Comparison of ENCODE assay signal across 9 cellular contexts in the genomic region with DNA sequence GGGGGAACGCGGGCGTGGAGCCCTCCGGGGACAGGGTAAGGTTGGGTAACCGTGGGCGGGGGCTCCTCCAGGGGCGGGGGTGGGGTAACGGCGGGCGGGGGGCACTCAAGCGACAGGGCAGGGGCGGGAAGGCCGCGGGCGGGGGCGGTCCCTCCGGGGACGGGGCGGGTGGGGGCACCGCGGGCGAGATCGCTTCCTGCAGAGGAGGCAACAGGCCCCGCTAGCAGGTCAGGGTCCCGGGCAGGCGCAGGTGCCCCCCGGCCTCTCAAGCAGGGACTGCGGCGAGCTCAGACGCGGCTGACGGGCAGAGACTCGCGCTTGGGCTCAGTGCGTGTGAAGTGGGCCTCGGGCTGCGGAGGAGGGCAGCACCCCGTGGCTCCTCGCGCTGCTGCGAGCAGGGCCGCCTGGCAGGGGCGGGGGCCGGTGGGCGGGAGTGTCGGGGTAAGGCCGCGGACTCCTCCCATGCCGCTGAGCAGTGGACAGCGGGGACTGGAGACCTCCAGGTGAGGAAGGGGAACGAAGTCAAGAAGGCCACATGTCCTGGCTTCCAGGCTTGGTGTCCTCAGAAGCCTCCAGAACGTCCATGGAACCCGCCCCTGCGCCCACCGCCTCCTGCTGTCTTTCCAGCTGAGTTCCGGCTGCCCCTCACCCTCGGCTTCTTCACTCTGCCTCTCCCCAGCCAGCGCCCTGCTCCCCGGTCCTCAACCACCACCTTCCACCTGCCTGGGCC. TPM values are rescaled to one million over a fixed set of nuclear protein-coding genes. Genes with fewer than 3 reads are reported as not detected.
A peak's percentile ranks its signal among the peaks of the same experiment; 100 is the strongest.
DNase-seq lines count a peak whose midpoint lies in the region; ATAC-seq and TF ChIP-seq lines count a peak whose summit lies in the region.
"Had no signal": no experiment of that assay in that cellular context is flagged by ENCODE, and none has a peak within 500 bp of the region (broad histone marks: within the 10 kb centered on the region; RNA-seq: fewer than 3 reads in every experiment).

No MANE protein-coding gene starts in this region.

- H3K36me3 ChIP-seq in HAP-1 (replicated peaks) (peaks cover 4% of the 10 kb centered on the region), duodenal mucosa (ENCODE audit: control insufficient read depth in 1 of 2, insufficient read depth in 2 of 2, low read length in 2 of 2) (no peaks in the 10 kb centered on the region), lung (ENCODE audit: control insufficient read depth in 2 of 2, insufficient read depth in 2 of 2, low read length in 2 of 2) (peaks cover 0 to 1% of the 10 kb centered on the region in 2 donors)

- in situ Hi-C loops in HAP-1 (cut with MboI; ENCODE audit: low sequenced_read_pairs), result no loop called here

- H3K4me3 ChIP-seq in HAP-1 (peak overlapping the region; percentile 51), duodenal mucosa (ENCODE audit: low read depth in 1 of 2, low read length in 2 of 2) (peak overlapping the region; percentile 76 to 83), lung (peak overlapping the region; percentile 44)

- H3K4me1 ChIP-seq in HAP-1, result peaks cover 19% of the 10 kb centered on the region
- H3K4me1 ChIP-seq in duodenal mucosa (ENCODE audit: control insufficient read depth in 1 of 2, insufficient read depth in 2 of 2, low read length in 2 of 2), result peaks cover 50 to 54% of the 10 kb centered on the region in 2 donors
- peaks cover 6 to 28% of the 10 kb centered on the region in 2 donors for H3K4me1 ChIP-seq in lung (ENCODE audit: control insufficient read depth in 2 of 2, insufficient read depth in 2 of 2, low read length in 2 of 2)

- DNase-seq in DMS79 (lab: John Stamatoyannopoulos, UW) (peak; percentile 57), HAP-1 (ENCODE audit: low spot score in 2 of 2) (peak; percentile 32 to 77), NCI-H2171 (lab: John Stamatoyannopoulos, UW) (peak; percentile 67), lung (ENCODE audit: low spot score) (peak; percentile 68), cerebellar nuclear complex (lab: John Stamatoyannopoulos, UW) (no peak)
- peak; percentile 73 for DNase-seq in activated CD4-positive, alpha-beta T cell treated with anti-CD3 and anti-CD28 coated beads for 1 hour
- DNase-seq in stimulated activated CD4-positive, alpha-beta T cell treated with anti-CD3 and anti-CD28 coated beads, TNF-alpha, amount 100 ng/mL, for 48 hours (ENCODE audit: low read depth in 3 of 3), result peak; percentile 44 to 65 (median 46)

- 0 out of 2 replicates have a peak, but pooled peaks cover 2% of the 10 kb centered on the region for H3K27me3 ChIP-seq in HAP-1 (ENCODE audit: low read depth)
- H3K27me3 ChIP-seq in duodenal mucosa (ENCODE audit: control insufficient read depth in 1 of 2, insufficient read depth in 2 of 2, low read length in 2 of 2), result no peaks in the 10 kb centered on the region
- H3K27me3 ChIP-seq in lung (ENCODE audit: control insufficient read depth, insufficient read depth), result no peaks in the 10 kb centered on the region

- no peak for TF ChIP-seq CTCF in lung (IDR thresholded peaks at IDR 0.05; ENCODE audit: control extremely low read depth, extremely low read depth)

- H3K9ac ChIP-seq in duodenal mucosa (ENCODE audit: low read depth in 1 of 2, low read length in 2 of 2), result peak overlapping the region; percentile 81 to 91

- H3K27ac ChIP-seq in duodenal mucosa (ENCODE audit: low read depth, low read length) (peak overlapping the region; percentile 92), lung (ENCODE audit: low read depth in 1 of 2, low read length in 1 of 2) (peak overlapping the region; percentile 94 to 95)

- peak; percentile 44 for ATAC-seq in lung (ENCODE audit: insufficient read depth, low FRiP score)

- H3K9me3 ChIP-seq in HAP-1 (no peaks in the 10 kb centered on the region), duodenal mucosa (ENCODE audit: control insufficient read depth in 1 of 2, low read length in 2 of 2) (no peaks in the 10 kb centered on the region), lung (ENCODE audit: control insufficient read depth in 2 of 2, insufficient read depth in 1 of 2, low read length in 1 of 2) (no peaks in the 10 kb centered on the region)

- WGBS in lung, 2 donors, result 1% methylated on average over 51 to 59 of the region's 59 CpGs

RNA-seq across cellular contexts. Expression of a gene that starts 0.6 kb away (rescaled TPM):
- total RNA-seq in lung, result 100 to 1,000 TPM; 160 to 338 TPM
- polyA plus RNA-seq in lung, result 100 to 1,000 TPM; 114 to 222 TPM

RNA-seq across cellular contexts. Expression of a gene that starts 23.5 kb away (rescaled TPM):
- under 1 TPM; 0.17 to 0.55 TPM for total RNA-seq in lung
- under 1 TPM; 0.11 to 0.51 TPM for polyA plus RNA-seq in lung
- total RNA-seq: pulmonary artery endothelial cell had no signal

RNA-seq across cellular contexts. Expression of a gene that starts 27.6 kb away (rescaled TPM):
- 1 to 10 TPM in 1 of 2 donors, not detected in 1; 6.1 TPM for total RNA-seq in lung
- polyA plus RNA-seq in lung, result 1 to 10 TPM; 2.8 to 3.1 TPM

Comparison
In these comparisons a context has a peak if more than half of its experiments do, and no peak if none do; other contexts are left out.
1. DNase-seq: peak in DMS79 (single experiment), HAP-1 (2 of 2), NCI-H2171 (single experiment), activated CD4-positive, alpha-beta T cell treated with anti-CD3 and anti-CD28 coated beads for 1 hour (single experiment), lung (single experiment) and stimulated activated CD4-positive, alpha-beta T cell treated with anti-CD3 and anti-CD28 coated beads, TNF-alpha, amount 100 ng/mL, for 48 hours (3 of 3); none in cerebellar nuclear complex (0 of 2).
2. Peak in every context shown above with its lines, with median percentiles within 50 percentile points of each other: H3K4me3 ChIP-seq.